Comparison of ENCODE assay signal across 10 cellular contexts in the genomic region with DNA sequence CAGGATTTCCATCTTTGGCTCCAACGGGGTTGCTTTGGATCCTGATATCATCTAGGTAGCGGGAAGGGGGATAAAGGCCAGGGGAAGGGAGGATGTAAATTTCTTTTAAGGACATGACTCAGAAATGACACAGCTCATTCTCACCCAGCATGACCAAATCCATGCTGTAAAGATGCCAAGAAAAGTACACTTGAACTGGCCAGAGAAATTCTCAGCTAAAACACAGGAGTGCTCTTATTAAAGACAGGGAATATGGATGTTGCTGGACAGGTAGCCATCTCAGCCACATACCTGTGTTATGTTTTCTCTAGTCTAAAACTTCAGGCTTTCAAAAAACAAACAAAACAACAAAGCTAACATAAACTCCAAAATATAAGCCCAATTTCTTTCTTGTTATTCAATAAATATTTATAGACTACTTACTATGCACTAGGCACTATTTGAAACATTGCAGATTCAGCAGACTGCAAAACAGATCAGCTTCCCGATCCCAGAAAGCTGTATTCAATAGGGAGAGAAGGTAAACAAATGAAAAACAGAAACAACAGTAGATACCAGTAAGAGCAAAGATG.
DNase-seq lines count a peak whose midpoint lies in the region; ATAC-seq and TF ChIP-seq lines count a peak whose summit lies in the region.
"Had no signal": no experiment of that assay in that cellular context is flagged by ENCODE, and none has a peak within 500 bp of the region (broad histone marks: within the 10 kb centered on the region; RNA-seq: fewer than 3 reads in every experiment).

No MANE protein-coding gene starts in this region.

- H3K4me3 ChIP-seq in brain microvascular endothelial cell (ENCODE audit: low read depth, low read length) (no peak overlapping the region), upper lobe of right lung (no peak overlapping the region)
- H3K4me3 ChIP-seq: BLaER1 had no signal

- H3K4me1 ChIP-seq in upper lobe of right lung: peaks cover 29% of the 10 kb centered on the region
- H3K4me1 ChIP-seq: BLaER1 had no signal

- H3K27me3 ChIP-seq in brain microvascular endothelial cell (replicated peaks) (no peaks in the 10 kb centered on the region), upper lobe of right lung (no peaks in the 10 kb centered on the region)
- H3K27me3 ChIP-seq: BLaER1 had no signal

- intact Hi-C loops in left colon (cut with DNase I, micrococcal nuclease): no loop called here
- intact Hi-C loops in upper lobe of right lung (cut with DNase I): no loop called here
- intact Hi-C loops in activated T-helper 1 cell treated with anti-CD3 and anti-CD28 coated beads, Interleukin-12 subunit alpha, Interleukin-12 subunit beta, Interleukin-2, Interleukin-4 antibody, amounts not matched to agents 30 ng/mL and 10 ng/mL and 1 ng/mL, durations not matched to agents 14 hours and 24 hours and 36 hours (cut with micrococcal nuclease): no loop called here

- peak overlapping the region; percentile 53 for H3K27ac ChIP-seq in brain microvascular endothelial cell
- peak overlapping the region; percentile 89 for H3K27ac ChIP-seq in upper lobe of right lung
- H3K27ac ChIP-seq: BLaER1 had no signal

- no peaks in the 10 kb centered on the region for H3K4me1 Mint-ChIP-seq in activated T-helper 1 cell treated with anti-CD3 and anti-CD28 coated beads, Interleukin-12 subunit alpha, Interleukin-12 subunit beta, Interleukin-2, Interleukin-4 antibody, amounts not matched to agents 30 ng/mL and 10 ng/mL and 1 ng/mL, durations not matched to agents 14 hours and 24 hours and 36 hours (ENCODE audit: low read depth)
- no peaks in the 10 kb centered on the region for H3K4me1 Mint-ChIP-seq in activated T-helper 17 cell treated with anti-CD3 and anti-CD28 coated beads, Interleukin-2, amount 50 U/mL, for 72 hours

- H3K9me3 ChIP-seq in upper lobe of right lung: no peaks in the 10 kb centered on the region
- H3K9me3 ChIP-seq: BLaER1 had no signal

- ATAC-seq in left colon (peak; percentile 20), upper lobe of right lung (peak; percentile 78)
- no peak for ATAC-seq in activated T-helper 17 cell treated with anti-CD3 and anti-CD28 coated beads, Interleukin-2, amount 50 U/mL, for 72 hours (replicated peaks)

- H3K36me3 ChIP-seq in brain microvascular endothelial cell (replicated peaks) (no peaks in the 10 kb centered on the region), upper lobe of right lung (no peaks in the 10 kb centered on the region)
- H3K36me3 ChIP-seq: BLaER1 had no signal

- in situ Hi-C loops in brain microvascular endothelial cell (cut with HindIII; ENCODE audit: low pct_ligation_motif_present, low sequenced_read_pairs): no loop called here

- TF ChIP-seq CTCF in brain microvascular endothelial cell (IDR thresholded peaks at IDR 0.05; ENCODE audit: low read depth, low read length, missing control alignments) (no peak), upper lobe of right lung (IDR thresholded peaks at IDR 0.05) (no peak)

- DNase-seq in NCI-H2029 (lab: John Stamatoyannopoulos, UW): peak; percentile 17
- DNase-seq in NCI-H2029 treated with DMSO at 0.1 percent for 48 hours (lab: John Stamatoyannopoulos, UW): no peak
- DNase-seq in brain microvascular endothelial cell: peak; percentile 89
- peak in 1 of 2 donors; percentile 30 for DNase-seq in left colon
- no peak for DNase-seq in upper lobe of right lung
- DNase-seq in activated T-helper 1 cell treated with anti-CD3 and anti-CD28 coated beads, Interleukin-12 subunit alpha, Interleukin-12 subunit beta, Interleukin-2, Interleukin-4 antibody, amounts not matched to agents 30 ng/mL and 10 ng/mL and 1 ng/mL, durations not matched to agents 14 hours and 24 hours and 36 hours (ENCODE audit: low spot score): no peak
- no peak for DNase-seq in globus pallidus (ENCODE audit: low spot score)

- H3K9me3 Mint-ChIP-seq in activated T-helper 1 cell treated with anti-CD3 and anti-CD28 coated beads, Interleukin-12 subunit alpha, Interleukin-12 subunit beta, Interleukin-2, Interleukin-4 antibody, amounts not matched to agents 30 ng/mL and 10 ng/mL and 1 ng/mL, durations not matched to agents 14 hours and 24 hours and 36 hours: no peaks in the 10 kb centered on the region
- no peaks in the 10 kb centered on the region for H3K9me3 Mint-ChIP-seq in activated T-helper 17 cell treated with anti-CD3 and anti-CD28 coated beads, Interleukin-2, amount 50 U/mL, for 72 hours
- H3K9me3 Mint-ChIP-seq: neural crest cell had no signal

- no peak overlapping the region for H3K4me3 Mint-ChIP-seq in activated T-helper 1 cell treated with anti-CD3 and anti-CD28 coated beads, Interleukin-12 subunit alpha, Interleukin-12 subunit beta, Interleukin-2, Interleukin-4 antibody, amounts not matched to agents 30 ng/mL and 10 ng/mL and 1 ng/mL, durations not matched to agents 14 hours and 24 hours and 36 hours
- H3K4me3 Mint-ChIP-seq in activated T-helper 17 cell treated with anti-CD3 and anti-CD28 coated beads, Interleukin-2, amount 50 U/mL, for 72 hours: no peak overlapping the region
- H3K4me3 Mint-ChIP-seq: neural crest cell had no signal

- no peaks in the 10 kb centered on the region for H3K36me3 Mint-ChIP-seq in activated T-helper 1 cell treated with anti-CD3 and anti-CD28 coated beads, Interleukin-12 subunit alpha, Interleukin-12 subunit beta, Interleukin-2, Interleukin-4 antibody, amounts not matched to agents 30 ng/mL and 10 ng/mL and 1 ng/mL, durations not matched to agents 14 hours and 24 hours and 36 hours (ENCODE audit: low read depth)
- H3K36me3 Mint-ChIP-seq in activated T-helper 17 cell treated with anti-CD3 and anti-CD28 coated beads, Interleukin-2, amount 50 U/mL, for 72 hours (ENCODE audit: low read depth): no peaks in the 10 kb centered on the region

- H3K27me3 Mint-ChIP-seq in activated T-helper 1 cell treated with anti-CD3 and anti-CD28 coated beads, Interleukin-12 subunit alpha, Interleukin-12 subunit beta, Interleukin-2, Interleukin-4 antibody, amounts not matched to agents 30 ng/mL and 10 ng/mL and 1 ng/mL, durations not matched to agents 14 hours and 24 hours and 36 hours (ENCODE audit: insufficient read depth): peaks cover 15% of the 10 kb centered on the region
- H3K27me3 Mint-ChIP-seq in activated T-helper 17 cell treated with anti-CD3 and anti-CD28 coated beads, Interleukin-2, amount 50 U/mL, for 72 hours: peaks cover 12% of the 10 kb centered on the region

- no peak overlapping the region for H3K27ac Mint-ChIP-seq in activated T-helper 1 cell treated with anti-CD3 and anti-CD28 coated beads, Interleukin-12 subunit alpha, Interleukin-12 subunit beta, Interleukin-2, Interleukin-4 antibody, amounts not matched to agents 30 ng/mL and 10 ng/mL and 1 ng/mL, durations not matched to agents 14 hours and 24 hours and 36 hours
- H3K27ac Mint-ChIP-seq in activated T-helper 17 cell treated with anti-CD3 and anti-CD28 coated beads, Interleukin-2, amount 50 U/mL, for 72 hours: no peak overlapping the region

Comparison
In these comparisons a context has a peak if more than half of its experiments do, and no peak if none do; other contexts are left out.
1. DNase-seq: peak in NCI-H2029 (single experiment) and brain microvascular endothelial cell (single experiment); none in NCI-H2029 treated with DMSO at 0.1 percent for 48 hours (single experiment), upper lobe of right lung (single experiment), activated T-helper 1 cell treated with anti-CD3 and anti-CD28 coated beads, Interleukin-12 subunit alpha, Interleukin-12 subunit beta, Interleukin-2, Interleukin-4 antibody, amounts not matched to agents 30 ng/mL and 10 ng/mL and 1 ng/mL, durations not matched to agents 14 hours and 24 hours and 36 hours (single experiment) and globus pallidus (single experiment).